8 cellular contexts compared by ENCODE assay signal in the genomic region with DNA sequence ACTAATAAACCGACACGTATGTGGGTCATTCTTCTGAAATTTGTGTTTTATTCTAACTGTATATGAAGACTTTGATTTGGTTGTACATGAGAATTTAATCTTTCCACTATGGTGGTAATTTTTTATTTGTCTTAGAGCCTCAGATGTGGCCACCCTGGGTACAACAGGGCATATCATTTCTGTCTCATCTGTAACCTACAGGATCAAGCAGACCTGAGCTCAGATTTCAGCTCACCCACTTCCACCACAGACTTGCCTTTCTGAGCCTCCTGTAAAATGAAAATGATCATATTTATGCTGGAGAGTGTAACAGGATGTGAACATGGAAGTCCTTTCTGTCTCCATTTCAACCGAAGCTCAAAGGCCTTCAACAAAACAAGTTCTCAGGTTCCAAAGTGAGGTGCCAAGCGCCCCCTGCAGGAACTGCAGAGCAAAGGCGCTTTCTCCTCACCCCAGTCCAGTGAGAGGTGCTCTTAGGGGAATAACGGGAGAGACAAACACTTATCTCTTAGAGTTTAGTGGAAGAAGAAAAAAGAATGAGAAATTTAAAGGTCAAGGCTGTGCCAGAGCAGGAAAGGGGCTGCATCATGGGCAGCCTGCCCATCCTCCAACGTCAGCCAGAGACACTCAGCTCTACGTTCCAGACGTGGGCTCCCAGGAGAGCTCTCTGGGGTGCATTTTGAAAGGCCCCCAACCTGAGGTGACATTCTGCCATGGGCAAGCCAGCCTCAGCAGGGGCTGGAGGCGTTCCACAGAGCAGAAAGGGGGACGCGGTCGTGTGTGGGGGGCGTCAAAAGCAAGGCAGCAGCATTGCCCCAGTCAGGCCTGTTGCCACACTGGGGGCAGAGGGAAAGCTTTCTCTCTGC. TPM values are rescaled to one million over a fixed set of nuclear protein-coding genes. Genes with fewer than 3 reads are reported as not detected.
A peak's percentile ranks its signal among the peaks of the same experiment; 100 is the strongest.
DNase-seq lines count a peak whose midpoint lies in the region; ATAC-seq and TF ChIP-seq lines count a peak whose summit lies in the region.

No MANE protein-coding gene starts in this region.

- H3K27me3 ChIP-seq in GM06990 (replicated peaks; ENCODE audit: control insufficient read depth, insufficient read depth, low read length) (no peaks in the 10 kb centered on the region; the same call in 1 of the 2 replicates), MG63 (no peaks in the 10 kb centered on the region)

- ATAC-seq in SK-N-SH treated with all-trans-retinoic acid at 6 μM for 48 hours (peak; percentile 97), GM19463 (IDR thresholded peaks at IDR 0.05; ENCODE audit: unreplicated experiment) (no peak)

- H3K4me3 ChIP-seq in GM06990 (replicated peaks; ENCODE audit: low read depth, low read length) = no peak overlapping the region
- H3K4me3 ChIP-seq in MG63 = no peak overlapping the region

- H3K36me3 ChIP-seq in GM06990 (ENCODE audit: control insufficient read depth, insufficient read depth, low read length) = no peaks in the 10 kb centered on the region
- H3K36me3 ChIP-seq in MG63 = no peaks in the 10 kb centered on the region

- no peaks in the 10 kb centered on the region for H3K9me3 ChIP-seq in MG63

- DNase-seq in 8988T (peak; percentile 61), GM06990 (ENCODE audit: extremely low read depth, insufficient read length) (no peak), MG63 (peak; percentile 37), amniotic epithelial cell (ENCODE audit: low read depth) (peak; percentile 49), kidney glomerular epithelial cell (lab: John Stamatoyannopoulos, UW) (peak; percentile 44)
- peak in 2 of 3 experiments; percentile 11 to 51 for DNase-seq in stimulated activated CD4-positive, alpha-beta T cell treated with anti-CD3 and anti-CD28 coated beads, TNF-alpha, amount 100 ng/mL, for 24 hours (ENCODE audit: low read depth in 3 of 3)

- TF ChIP-seq CTCF in GM06990 (IDR thresholded peaks at IDR 0.05; ENCODE audit: insufficient read depth, low read length, poor library complexity, severe bottlenecking) = peak; percentile 98

TF ChIP-seq in SK-N-SH treated with all-trans-retinoic acid at 6 μM for 48 hours, 23 proteins besides CTCF, POLR2A, EP300 and RAD21:
- TF ChIP-seq ESRRG (CRISPR knock-in tag; IDR thresholded peaks at IDR 0.05) (no peak), ZC3H10 (CRISPR knock-in tag; IDR thresholded peaks at IDR 0.05) (no peak), GLIS3 (CRISPR knock-in tag; IDR thresholded peaks at IDR 0.05) (no peak), ZNF8 (CRISPR knock-in tag; IDR thresholded peaks at IDR 0.05) (no peak), CSDC2 (CRISPR knock-in tag; IDR thresholded peaks at IDR 0.05) (no peak), PPARA (CRISPR knock-in tag; IDR thresholded peaks at IDR 0.05; ENCODE audit: borderline replicate concordance) (no peak), OSR1 (CRISPR knock-in tag; IDR thresholded peaks at IDR 0.05) (no peak), TCF4 (CRISPR knock-in tag; IDR thresholded peaks at IDR 0.05; ENCODE audit: borderline replicate concordance) (no peak), ZNF70 (CRISPR knock-in tag; IDR thresholded peaks at IDR 0.05) (no peak), ARNTL (CRISPR knock-in tag; IDR thresholded peaks at IDR 0.05; ENCODE audit: borderline replicate concordance, low read depth) (no peak), ZNF565 (CRISPR knock-in tag; conservative IDR thresholded peaks at IDR 0.05; ENCODE audit: low read depth) (no peak), ZFP3 (CRISPR knock-in tag; IDR thresholded peaks at IDR 0.05) (no peak)
- TF ChIP-seq, protein P1, sequence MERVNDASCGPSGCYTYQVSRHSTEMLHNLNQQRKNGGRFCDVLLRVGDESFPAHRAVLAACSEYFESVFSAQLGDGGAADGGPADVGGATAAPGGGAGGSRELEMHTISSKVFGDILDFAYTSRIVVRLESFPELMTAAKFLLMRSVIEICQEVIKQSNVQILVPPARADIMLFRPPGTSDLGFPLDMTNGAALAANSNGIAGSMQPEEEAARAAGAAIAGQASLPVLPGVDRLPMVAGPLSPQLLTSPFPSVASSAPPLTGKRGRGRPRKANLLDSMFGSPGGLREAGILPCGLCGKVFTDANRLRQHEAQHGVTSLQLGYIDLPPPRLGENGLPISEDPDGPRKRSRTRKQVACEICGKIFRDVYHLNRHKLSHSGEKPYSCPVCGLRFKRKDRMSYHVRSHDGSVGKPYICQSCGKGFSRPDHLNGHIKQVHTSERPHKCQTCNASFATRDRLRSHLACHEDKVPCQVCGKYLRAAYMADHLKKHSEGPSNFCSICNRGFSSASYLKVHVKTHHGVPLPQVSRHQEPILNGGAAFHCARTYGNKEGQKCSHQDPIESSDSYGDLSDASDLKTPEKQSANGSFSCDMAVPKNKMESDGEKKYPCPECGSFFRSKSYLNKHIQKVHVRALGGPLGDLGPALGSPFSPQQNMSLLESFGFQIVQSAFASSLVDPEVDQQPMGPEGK (CRISPR knock-in tag; IDR thresholded peaks at IDR 0.05; ENCODE audit: borderline replicate concordance) = no peak
- TF ChIP-seq, protein P2, sequence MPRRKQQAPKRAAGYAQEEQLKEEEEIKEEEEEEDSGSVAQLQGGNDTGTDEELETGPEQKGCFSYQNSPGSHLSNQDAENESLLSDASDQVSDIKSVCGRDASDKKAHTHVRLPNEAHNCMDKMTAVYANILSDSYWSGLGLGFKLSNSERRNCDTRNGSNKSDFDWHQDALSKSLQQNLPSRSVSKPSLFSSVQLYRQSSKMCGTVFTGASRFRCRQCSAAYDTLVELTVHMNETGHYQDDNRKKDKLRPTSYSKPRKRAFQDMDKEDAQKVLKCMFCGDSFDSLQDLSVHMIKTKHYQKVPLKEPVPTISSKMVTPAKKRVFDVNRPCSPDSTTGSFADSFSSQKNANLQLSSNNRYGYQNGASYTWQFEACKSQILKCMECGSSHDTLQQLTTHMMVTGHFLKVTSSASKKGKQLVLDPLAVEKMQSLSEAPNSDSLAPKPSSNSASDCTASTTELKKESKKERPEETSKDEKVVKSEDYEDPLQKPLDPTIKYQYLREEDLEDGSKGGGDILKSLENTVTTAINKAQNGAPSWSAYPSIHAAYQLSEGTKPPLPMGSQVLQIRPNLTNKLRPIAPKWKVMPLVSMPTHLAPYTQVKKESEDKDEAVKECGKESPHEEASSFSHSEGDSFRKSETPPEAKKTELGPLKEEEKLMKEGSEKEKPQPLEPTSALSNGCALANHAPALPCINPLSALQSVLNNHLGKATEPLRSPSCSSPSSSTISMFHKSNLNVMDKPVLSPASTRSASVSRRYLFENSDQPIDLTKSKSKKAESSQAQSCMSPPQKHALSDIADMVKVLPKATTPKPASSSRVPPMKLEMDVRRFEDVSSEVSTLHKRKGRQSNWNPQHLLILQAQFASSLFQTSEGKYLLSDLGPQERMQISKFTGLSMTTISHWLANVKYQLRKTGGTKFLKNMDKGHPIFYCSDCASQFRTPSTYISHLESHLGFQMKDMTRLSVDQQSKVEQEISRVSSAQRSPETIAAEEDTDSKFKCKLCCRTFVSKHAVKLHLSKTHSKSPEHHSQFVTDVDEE (CRISPR knock-in tag; IDR thresholded peaks at IDR 0.05) = no peak
- TF ChIP-seq, protein P3, sequence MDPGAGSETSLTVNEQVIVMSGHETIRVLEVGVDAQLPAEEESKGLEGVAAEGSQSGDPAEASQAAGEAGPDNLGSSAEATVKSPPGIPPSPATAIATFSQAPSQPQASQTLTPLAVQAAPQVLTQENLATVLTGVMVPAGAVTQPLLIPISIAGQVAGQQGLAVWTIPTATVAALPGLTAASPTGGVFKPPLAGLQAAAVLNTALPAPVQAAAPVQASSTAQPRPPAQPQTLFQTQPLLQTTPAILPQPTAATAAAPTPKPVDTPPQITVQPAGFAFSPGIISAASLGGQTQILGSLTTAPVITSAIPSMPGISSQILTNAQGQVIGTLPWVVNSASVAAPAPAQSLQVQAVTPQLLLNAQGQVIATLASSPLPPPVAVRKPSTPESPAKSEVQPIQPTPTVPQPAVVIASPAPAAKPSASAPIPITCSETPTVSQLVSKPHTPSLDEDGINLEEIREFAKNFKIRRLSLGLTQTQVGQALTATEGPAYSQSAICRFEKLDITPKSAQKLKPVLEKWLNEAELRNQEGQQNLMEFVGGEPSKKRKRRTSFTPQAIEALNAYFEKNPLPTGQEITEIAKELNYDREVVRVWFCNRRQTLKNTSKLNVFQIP (CRISPR knock-in tag; IDR thresholded peaks at IDR 0.05; ENCODE audit: borderline replicate concordance, low read depth) = no peak
- TF ChIP-seq, protein P4, sequence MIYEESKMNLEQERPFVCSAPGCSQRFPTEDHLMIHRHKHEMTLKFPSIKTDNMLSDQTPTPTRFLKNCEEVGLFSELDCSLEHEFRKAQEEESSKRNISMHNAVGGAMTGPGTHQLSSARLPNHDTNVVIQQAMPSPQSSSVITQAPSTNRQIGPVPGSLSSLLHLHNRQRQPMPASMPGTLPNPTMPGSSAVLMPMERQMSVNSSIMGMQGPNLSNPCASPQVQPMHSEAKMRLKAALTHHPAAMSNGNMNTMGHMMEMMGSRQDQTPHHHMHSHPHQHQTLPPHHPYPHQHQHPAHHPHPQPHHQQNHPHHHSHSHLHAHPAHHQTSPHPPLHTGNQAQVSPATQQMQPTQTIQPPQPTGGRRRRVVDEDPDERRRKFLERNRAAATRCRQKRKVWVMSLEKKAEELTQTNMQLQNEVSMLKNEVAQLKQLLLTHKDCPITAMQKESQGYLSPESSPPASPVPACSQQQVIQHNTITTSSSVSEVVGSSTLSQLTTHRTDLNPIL (CRISPR knock-in tag; IDR thresholded peaks at IDR 0.05; ENCODE audit: low read depth) = no peak
TF ChIP-seq in SK-N-SH treated with all-trans-retinoic acid at 6 μM for 48 hours: peak in this region for 0.

RNA-seq across cellular contexts. Expression of a gene that starts 23.1 kb away (rescaled TPM):
- 0.30 and 1.7 TPM in 2 replicates for total RNA-seq in MG63 (2014; rRNA removed; shearing (Covaris generic); ENCODE audit: low replicate concordance)

RNA-seq across cellular contexts. Expression of a gene that starts 30.4 kb away (rescaled TPM):
- 22.9 and 23.6 TPM in 2 replicates for total RNA-seq in MG63 (2014; rRNA removed; shearing (Covaris generic); ENCODE audit: low replicate concordance)
